In genomic region chr1:58754683-58755467, GRCh38 we compare ENCODE assay signal across 10 cellular contexts. TPM values are rescaled to one million over a fixed set of nuclear protein-coding genes. Genes with fewer than 3 reads are reported as not detected.
DNase-seq lines count a peak whose midpoint lies in the region; ATAC-seq and TF ChIP-seq lines count a peak whose summit lies in the region.
"Had no signal": no experiment of that assay in that cellular context is flagged by ENCODE, and none has a peak within 500 bp of the region (broad histone marks: within the 10 kb centered on the region; RNA-seq: fewer than 3 reads in every experiment).

No MANE protein-coding gene starts in this region.

- POLR2A ChIA-PET in PC-9 (lab: Charles Lee; ENCODE audit: unreplicated experiment): interaction anchor here (0.7 to 1.0 kb wide), 2 partner anchors 28 to 63 kb away, joined by 3 to 7 read pairs; no protein-coding TSS in a partner anchor

- no peaks in the 10 kb centered on the region for H3K36me3 Mint-ChIP-seq in central memory CD8-positive, alpha-beta T cell (ENCODE audit: insufficient read depth)
- no peaks in the 10 kb centered on the region for H3K36me3 Mint-ChIP-seq in progenitor cell of endocrine pancreas (ENCODE audit: insufficient read depth)

- no peak overlapping the region for H3K4me3 ChIP-seq in PC-9

- intact Hi-C loops in PC-9 (cut with micrococcal nuclease; ENCODE audit: unreplicated experiment): no loop called here

- peak overlapping the region; percentile 40 for H3K4me2 ChIP-seq in PC-9

- H3K9me3 Mint-ChIP-seq in central memory CD8-positive, alpha-beta T cell: no peaks in the 10 kb centered on the region
- no peaks in the 10 kb centered on the region for H3K9me3 Mint-ChIP-seq in progenitor cell of endocrine pancreas (ENCODE audit: low read depth)
- H3K9me3 Mint-ChIP-seq: nephron had no signal

- no peaks in the 10 kb centered on the region for H3K36me3 ChIP-seq in PC-9 (ENCODE audit: low read depth)

- no peaks in the 10 kb centered on the region for H3K79me2 ChIP-seq in PC-9 (ENCODE audit: low read depth)

- 0 out of 2 replicates have a peak, but pooled peaks cover 8% of the 10 kb centered on the region for H3K9me3 ChIP-seq in PC-9 (ENCODE audit: insufficient read depth, low read depth)

- peaks cover 37% of the 10 kb centered on the region for H3F3A ChIP-seq in PC-9 (ENCODE audit: insufficient read depth, low read depth)

- no peaks in the 10 kb centered on the region for H3K27me3 ChIP-seq in PC-9 (ENCODE audit: insufficient read depth, low read depth)

- peaks cover 41% of the 10 kb centered on the region for H3K4me1 ChIP-seq in PC-9 (replicated peaks; ENCODE audit: insufficient read depth)

- peak overlapping the region; percentile 66 for H3K27ac ChIP-seq in PC-9
- H3K27ac ChIP-seq: HL-60 had no signal

- CTCF ChIA-PET in PC-9 (lab: Charles Lee): no interaction called here

- no peaks in the 10 kb centered on the region for H4K20me1 ChIP-seq in PC-9 (ENCODE audit: insufficient read depth)

- ATAC-seq in GM18868 (IDR thresholded peaks at IDR 0.05; ENCODE audit: unreplicated experiment): peak; percentile 26
- ATAC-seq in central memory CD8-positive, alpha-beta T cell (replicated peaks; ENCODE audit: extremely low read depth, poor library complexity, severe bottlenecking): peak; percentile 77
- ATAC-seq in HG03354 (IDR thresholded peaks at IDR 0.05; ENCODE audit: poor library complexity, severe bottlenecking, unreplicated experiment): no peak
- ATAC-seq in GM19324 (IDR thresholded peaks at IDR 0.05; ENCODE audit: low FRiP score, unreplicated experiment): no peak

- 0 out of 2 replicates have a peak overlapping the region, but pooled peaks have one; percentile 53 for H2AFZ ChIP-seq in PC-9

- H3K27ac Mint-ChIP-seq in central memory CD8-positive, alpha-beta T cell (ENCODE audit: low read depth): no peak overlapping the region
- H3K27ac Mint-ChIP-seq in progenitor cell of endocrine pancreas: peak overlapping the region; percentile 42
- H3K27ac Mint-ChIP-seq: nephron had no signal

- H3K4me1 Mint-ChIP-seq in central memory CD8-positive, alpha-beta T cell: peaks cover 60% of the 10 kb centered on the region
- peaks cover 31% of the 10 kb centered on the region for H3K4me1 Mint-ChIP-seq in progenitor cell of endocrine pancreas (ENCODE audit: low read depth)

- DNase-seq in PC-9: no peak
- peak in 1 of 2 donors; percentile 39 for DNase-seq in central memory CD8-positive, alpha-beta T cell (ENCODE audit: low spot score in 2 of 2)
- no peak for DNase-seq in progenitor cell of endocrine pancreas (ENCODE audit: low spot score, unreplicated experiment)
- no peak for DNase-seq in dedifferentiated amniotic fluid mesenchymal stem cell (ENCODE audit: extremely low spot score)
- no peak for DNase-seq in MV-4-11 (lab: John Stamatoyannopoulos, UW)

- no peaks in the 10 kb centered on the region for H3K9me2 ChIP-seq in PC-9 (ENCODE audit: insufficient read depth)

- TF ChIP-seq CTCF in PC-9 (conservative IDR thresholded peaks at IDR 0.05) (no peak), progenitor cell of endocrine pancreas (IDR thresholded peaks at IDR 0.05; ENCODE audit: unreplicated experiment) (no peak)

- H3K27me3 Mint-ChIP-seq in central memory CD8-positive, alpha-beta T cell: no peaks in the 10 kb centered on the region
- peaks cover 34% of the 10 kb centered on the region for H3K27me3 Mint-ChIP-seq in progenitor cell of endocrine pancreas

- H3K4me3 Mint-ChIP-seq in central memory CD8-positive, alpha-beta T cell: peak overlapping the region; percentile 71
- no peak overlapping the region for H3K4me3 Mint-ChIP-seq in progenitor cell of endocrine pancreas (ENCODE audit: low read depth)
- H3K4me3 Mint-ChIP-seq: nephron had no signal

- BruUV-seq in PC-9 (replicated peaks; lab: Mats Ljungman, UMichigan): TSS peak; percentile 98

RNA-seq across cellular contexts. Expression of gene JUN, which starts 29.0 kb away (rescaled TPM):
- total RNA-seq in PC-9 (2021) (74.7 and 93.7 TPM in 2 replicates), progenitor cell of endocrine pancreas (93.8 and 107 TPM in 2 replicates)

RNA-seq across cellular contexts. Expression of gene MYSM1, which starts 55.0 kb away (rescaled TPM):
- total RNA-seq in PC-9 (2021) (32.9 and 38.1 TPM in 2 replicates), progenitor cell of endocrine pancreas (75.4 and 75.8 TPM in 2 replicates)

Comparison
In these comparisons a context has a peak if more than half of its experiments do, and no peak if none do; other contexts are left out.
1. ATAC-seq: peak in GM18868 (single experiment) and central memory CD8-positive, alpha-beta T cell (single experiment); none in HG03354 (single experiment) and GM19324 (single experiment).